12 cellular contexts compared by ENCODE assay signal in the genomic region with DNA sequence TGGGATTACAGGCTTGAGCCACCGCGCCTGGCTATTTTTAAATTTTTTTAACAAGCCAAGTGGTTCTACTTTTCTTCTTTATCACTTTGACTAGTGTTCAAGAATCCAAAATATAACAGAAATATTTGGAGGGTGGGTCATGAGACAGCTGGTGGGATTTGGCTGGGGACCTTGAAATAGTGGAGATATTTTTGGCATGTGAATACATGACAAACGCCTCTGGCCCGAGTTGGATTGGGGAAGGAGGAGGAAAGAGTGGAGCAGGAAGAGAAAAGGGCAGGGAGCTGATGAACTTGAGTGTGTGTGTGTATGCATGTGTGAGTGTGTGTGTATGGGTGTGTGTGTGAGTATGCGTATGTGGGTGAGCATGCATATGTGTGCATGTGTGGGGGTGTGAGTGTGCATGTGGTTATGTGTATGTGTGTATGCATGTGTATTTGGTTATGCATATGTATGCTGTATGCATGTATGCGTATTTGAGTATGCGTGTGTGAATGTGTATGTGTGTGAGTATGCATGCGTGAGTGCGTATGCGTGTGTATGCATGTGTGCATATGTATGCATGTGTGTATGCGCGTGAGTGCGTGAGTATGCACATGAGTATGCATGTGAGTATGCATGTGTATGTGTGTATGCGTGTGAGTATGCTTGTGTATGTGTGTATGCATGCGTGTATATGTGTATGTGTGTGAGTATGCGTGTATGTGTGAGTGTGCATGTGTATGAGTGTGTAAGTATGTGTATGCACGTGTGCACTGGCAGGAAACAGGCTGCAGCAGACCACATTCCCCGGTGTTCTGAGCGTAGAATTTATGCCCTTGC. TPM values are rescaled to one million over a fixed set of nuclear protein-coding genes. Genes with fewer than 3 reads are reported as not detected.
DNase-seq lines count a peak whose midpoint lies in the region; ATAC-seq and TF ChIP-seq lines count a peak whose summit lies in the region.
"Had no signal": no experiment of that assay in that cellular context is flagged by ENCODE, and none has a peak within 500 bp of the region (broad histone marks: within the 10 kb centered on the region; RNA-seq: fewer than 3 reads in every experiment).

No MANE protein-coding gene starts in this region.

- TF ChIP-seq CTCF in testis (IDR thresholded peaks at IDR 0.05): no peak

- WGBS in testis, 2 donors: 64 to 74% methylated on average over 19 of the region's 19 CpGs

- no peak for TF ChIP-seq POLR2A in testis (IDR thresholded peaks at IDR 0.05)

- no peak for ATAC-seq in stimulated activated naive CD8-positive, alpha-beta T cell treated with anti-CD3 and anti-CD28 coated beads, Interleukin-15, Interleukin-2, amounts not matched to agents 100 U/mL and 50 U/mL, for 24 hours
- ATAC-seq: left colon had no signal

- no peak overlapping the region for H3K4me3 ChIP-seq in testis

- H3K4me3 Mint-ChIP-seq in activated T-cell treated with anti-CD3 and anti-CD28 coated beads, Interleukin-2, amount 50 U/mL, for 24 hours: no peak overlapping the region

- intact Hi-C loops in testis (cut with DNase I; ENCODE audit: low total_unique reads): no loop called here

- H3K9me3 Mint-ChIP-seq in activated T-cell treated with anti-CD3 and anti-CD28 coated beads, Interleukin-2, amount 50 U/mL, for 24 hours: no peaks in the 10 kb centered on the region

- peaks cover 19% of the 10 kb centered on the region for H3K4me1 ChIP-seq in testis

- H3K4me1 Mint-ChIP-seq in activated T-cell treated with anti-CD3 and anti-CD28 coated beads, Interleukin-2, amount 50 U/mL, for 24 hours (ENCODE audit: low read depth): peaks cover 58% of the 10 kb centered on the region

- peak overlapping the region; percentile 75 for H3K27ac Mint-ChIP-seq in activated T-cell treated with anti-CD3 and anti-CD28 coated beads, Interleukin-2, amount 50 U/mL, for 24 hours

- peaks cover 97% of the 10 kb centered on the region for H3K36me3 Mint-ChIP-seq in activated T-cell treated with anti-CD3 and anti-CD28 coated beads, Interleukin-2, amount 50 U/mL, for 24 hours (ENCODE audit: low read depth)

- no peak for DNase-seq in activated T-cell treated with anti-CD3 and anti-CD28 coated beads, Interleukin-2, amount 50 U/mL, for 24 hours
- no peak for DNase-seq in activated T-cell treated with anti-CD3 and anti-CD28 coated beads for 4 hours
- peak; percentile 17 for DNase-seq in amniotic stem cell (lab: John Stamatoyannopoulos, UW)
- peak; percentile 80 for DNase-seq in hepatic stellate cell (ENCODE audit: low spot score)
- DNase-seq in testis: peak; percentile 53
- no peak for DNase-seq in superior temporal gyrus (ENCODE audit: extremely low spot score)
- DNase-seq in HT-29 (ENCODE audit: low spot score): no peak
- no peak for DNase-seq in stimulated activated naive CD8-positive, alpha-beta T cell treated with anti-CD3 and anti-CD28 coated beads, Interleukin-15, Interleukin-2, amounts not matched to agents 100 U/mL and 50 U/mL, for 24 hours
- DNase-seq: left colon, NCI-H524 treated with DMSO at 0.1 percent for 48 hours, small intestine had no signal

- H3K27me3 ChIP-seq in testis: no peaks in the 10 kb centered on the region

- H3K27me3 Mint-ChIP-seq in activated T-cell treated with anti-CD3 and anti-CD28 coated beads, Interleukin-2, amount 50 U/mL, for 24 hours: no peaks in the 10 kb centered on the region

- no peaks in the 10 kb centered on the region for H3K36me3 ChIP-seq in testis (ENCODE audit: low read depth, missing control alignments)

- peak overlapping the region in 1 of 2 donors; percentile 14 for H3K27ac ChIP-seq in testis
- H3K27ac ChIP-seq: epithelial cell of prostate had no signal

- no peaks in the 10 kb centered on the region for H3K9me3 ChIP-seq in testis

RNA-seq across cellular contexts. Expression of a gene that starts 49.6 kb away (rescaled TPM):
- total RNA-seq in testis: 10 to 100 TPM; 28.9 to 32.2 TPM
- polyA plus RNA-seq in testis (ENCODE audit: insufficient read depth, low read depth, low replicate concordance): 19.1 TPM
- 14.1 and 18.3 TPM in 2 replicates for total RNA-seq in HT-29 (2014; rRNA removed; shearing (Covaris generic))

Comparison
In these comparisons a context has a peak if more than half of its experiments do, and no peak if none do; other contexts are left out.
1. DNase-seq: peak in amniotic stem cell (single experiment), hepatic stellate cell (single experiment) and testis (single experiment); none in activated T-cell treated with anti-CD3 and anti-CD28 coated beads, Interleukin-2, amount 50 U/mL, for 24 hours (single experiment), activated T-cell treated with anti-CD3 and anti-CD28 coated beads for 4 hours (single experiment), superior temporal gyrus (single experiment), HT-29 (single experiment) and stimulated activated naive CD8-positive, alpha-beta T cell treated with anti-CD3 and anti-CD28 coated beads, Interleukin-15, Interleukin-2, amounts not matched to agents 100 U/mL and 50 U/mL, for 24 hours (single experiment).